Comparison of ENCODE assay signal across 25 cellular contexts in the genomic region with DNA sequence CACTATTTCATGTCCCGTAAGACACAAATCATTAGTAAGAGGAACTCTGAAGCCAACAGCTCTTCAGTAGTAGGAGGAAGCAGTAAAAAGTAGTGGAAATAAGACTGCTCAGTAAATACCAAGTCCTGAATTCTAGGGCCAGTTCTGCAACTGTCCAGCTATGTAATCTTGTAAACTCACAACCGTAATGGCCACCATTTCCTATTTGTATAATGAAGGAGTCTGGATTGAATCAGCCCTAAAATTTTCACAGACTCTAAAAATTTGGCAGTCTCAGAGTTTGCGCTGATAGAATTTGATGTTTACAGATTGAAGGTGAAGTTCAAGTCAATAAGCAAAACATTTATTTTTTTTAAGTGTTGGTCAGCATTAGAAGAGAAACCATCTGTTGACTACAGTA. TPM values are rescaled to one million over a fixed set of nuclear protein-coding genes. Genes with fewer than 3 reads are reported as not detected.
DNase-seq lines count a peak whose midpoint lies in the region; ATAC-seq and TF ChIP-seq lines count a peak whose summit lies in the region.
"Had no signal": no experiment of that assay in that cellular context is flagged by ENCODE, and none has a peak within 500 bp of the region (broad histone marks: within the 10 kb centered on the region; RNA-seq: fewer than 3 reads in every experiment).

No MANE protein-coding gene starts in this region.

- peaks cover 30% of the 10 kb centered on the region for H3K36me3 Mint-ChIP-seq in activated naive CD4-positive, alpha-beta T cell treated with anti-CD3 and anti-CD28 coated beads, Interleukin-2, amount 10 ng/mL, durations not matched to agents 7 days and 5 days
- H3K36me3 Mint-ChIP-seq in T-helper 17 cell (ENCODE audit: low read depth): no peaks in the 10 kb centered on the region

- intact Hi-C loops in spleen (cut with DNase I; ENCODE audit: low total_unique reads): no loop called here

- H3K4me3 Mint-ChIP-seq in activated naive CD4-positive, alpha-beta T cell treated with anti-CD3 and anti-CD28 coated beads, Interleukin-2, amount 10 ng/mL, durations not matched to agents 7 days and 5 days: no peak overlapping the region
- no peak overlapping the region for H3K4me3 Mint-ChIP-seq in T-helper 17 cell

- H3K27ac Mint-ChIP-seq in activated naive CD4-positive, alpha-beta T cell treated with anti-CD3 and anti-CD28 coated beads, Interleukin-2, amount 10 ng/mL, durations not matched to agents 7 days and 5 days: peak overlapping the region; percentile 58
- peak overlapping the region; percentile 92 for H3K27ac Mint-ChIP-seq in T-helper 17 cell

- no peaks in the 10 kb centered on the region for H3K27me3 ChIP-seq in spleen (replicated peaks in 1 of 7)
- H3K27me3 ChIP-seq: SJSA1 had no signal

- TF ChIP-seq POLR2A in spleen (IDR thresholded peaks at IDR 0.05): no peak

- H3K4me3 ChIP-seq in spleen: no peak overlapping the region
- H3K4me3 ChIP-seq: A549, GM12878, SJSA1 had no signal

- H3K9me3 ChIP-seq in T-helper 17 cell (ENCODE audit: control insufficient read depth, low read length, poor library complexity, severe bottlenecking) (no peaks in the 10 kb centered on the region), spleen (no peaks in the 10 kb centered on the region)
- H3K9me3 ChIP-seq: A549, SJSA1 had no signal

- DNase-seq in activated naive CD4-positive, alpha-beta T cell treated with anti-CD3 and anti-CD28 coated beads, Interleukin-2, amount 10 ng/mL, durations not matched to agents 7 days and 5 days: no peak
- DNase-seq in activated naive CD4-positive, alpha-beta T cell (lab: John Stamatoyannopoulos, UW): no peak
- DNase-seq in T-helper 17 cell (no peak), left lobe of liver (ENCODE audit: low spot score) (no peak), spleen (no peak)
- DNase-seq in stimulated activated CD4-positive, alpha-beta T cell treated with anti-CD3 and anti-CD28 coated beads, Interleukin-1b, Interleukin-23, amount 100 ng/mL, for 48 hours: no peak
- no peak for DNase-seq in stimulated activated naive CD8-positive, alpha-beta T cell treated with anti-CD3 and anti-CD28 coated beads, Interleukin-15, Interleukin-2, amounts not matched to agents 100 U/mL and 50 U/mL, for 24 hours
- DNase-seq: C1 segment of cervical spinal cord, DMS 273 treated with DMSO at 0.1 percent for 48 hours, DMS79, EL, GDM1, HCEC 1CT, NCI-H1048, NCI-H1417, NCI-H1694, NCI-H2029 treated with DMSO at 0.1 percent for 48 hours, NCI-H526 treated with DMSO at 0.1 percent for 48 hours, Right ventricle myocardium superior, RPMI8226 had no signal

- H3K27ac ChIP-seq in spleen: peak overlapping the region in 5 of 8 donors; percentile 7 to 79 (median 52)
- H3K27ac ChIP-seq: A549, SJSA1 had no signal

- ATAC-seq in T-helper 17 cell (no peak), left lobe of liver (peak; percentile 54), HG03565 (IDR thresholded peaks at IDR 0.05; ENCODE audit: unreplicated experiment) (no peak)
- ATAC-seq in stimulated activated naive CD8-positive, alpha-beta T cell treated with anti-CD3 and anti-CD28 coated beads, Interleukin-15, Interleukin-2, amounts not matched to agents 100 U/mL and 50 U/mL, for 24 hours: no peak
- ATAC-seq: A549, GM12878 had no signal

- CTCF ChIA-PET in activated naive CD4-positive, alpha-beta T cell treated with anti-CD3 and anti-CD28 coated beads, Interleukin-2, amount 10 ng/mL, durations not matched to agents 7 days and 5 days (lab: Charles Lee): no interaction called here

- peaks cover 0 to 4% (median 0%) of the 10 kb centered on the region in 6 donors for H3K36me3 ChIP-seq in spleen
- H3K36me3 ChIP-seq: SJSA1 had no signal

- WGBS in spleen, 5 donors: 63 to 82% (median 78%) methylated on average over 3 of the region's 3 CpGs

- no peak for TF ChIP-seq CTCF in spleen (IDR thresholded peaks at IDR 0.05 in 8 of 11, conservative IDR thresholded peaks at IDR 0.05 in 3 of 11)

- H3K4me1 Mint-ChIP-seq in activated naive CD4-positive, alpha-beta T cell treated with anti-CD3 and anti-CD28 coated beads, Interleukin-2, amount 10 ng/mL, durations not matched to agents 7 days and 5 days: peaks cover 35% of the 10 kb centered on the region
- peaks cover 32% of the 10 kb centered on the region for H3K4me1 Mint-ChIP-seq in T-helper 17 cell

- H3K4me1 ChIP-seq in spleen: peaks cover 0 to 47% (median 14%) of the 10 kb centered on the region in 6 donors

- no peaks in the 10 kb centered on the region for H3K9me3 Mint-ChIP-seq in activated naive CD4-positive, alpha-beta T cell treated with anti-CD3 and anti-CD28 coated beads, Interleukin-2, amount 10 ng/mL, durations not matched to agents 7 days and 5 days
- H3K9me3 Mint-ChIP-seq: CD4-positive, alpha-beta memory T cell had no signal

- H3K27me3 Mint-ChIP-seq in activated naive CD4-positive, alpha-beta T cell treated with anti-CD3 and anti-CD28 coated beads, Interleukin-2, amount 10 ng/mL, durations not matched to agents 7 days and 5 days: no peaks in the 10 kb centered on the region
- no peaks in the 10 kb centered on the region for H3K27me3 Mint-ChIP-seq in T-helper 17 cell
- H3K27me3 Mint-ChIP-seq: CD4-positive, alpha-beta memory T cell had no signal

RNA-seq across cellular contexts. Expression of a gene that starts 47.7 kb away (rescaled TPM):
- total RNA-seq in T-helper 17 cell: 10 to 100 TPM in 1 of 2 donors, 1 to 10 TPM in 1; 9.0 to 13.2 TPM
- 2.7 TPM for total RNA-seq in left lobe of liver
- total RNA-seq in spleen: 10 to 100 TPM; 11.8 to 22.8 (median 15.2) TPM
- polyA plus RNA-seq in spleen: 1 to 10 TPM; 2.5 to 3.1 (median 3.0) TPM

RNA-seq across cellular contexts. Expression of a gene that starts 49.0 kb away (rescaled TPM):
- total RNA-seq in T-helper 17 cell: 10 to 100 TPM; 18.2 to 22.0 TPM
- 6.7 TPM for total RNA-seq in left lobe of liver
- 10 to 100 TPM; 25.9 to 47.3 (median 33.6) TPM for total RNA-seq in spleen
- polyA plus RNA-seq in spleen: 10 to 100 TPM; 10.5 to 14.4 (median 12.1) TPM
